ENCODE assay signal across 1 cellular context in genomic region chr12:13210022-13210539, GRCh38.
TF ChIP-seq lines count a peak whose summit lies in the region.

No MANE protein-coding gene starts in this region.

TF ChIP-seq in H1, 55 proteins besides CTCF, POLR2A, EP300 and RAD21:
- TF ChIP-seq JUN (IDR thresholded peaks at IDR 0.05; ENCODE audit: low read depth, low read length) (no peak), ASH2L (IDR thresholded peaks at IDR 0.05; ENCODE audit: low read length) (no peak), JUND (IDR thresholded peaks at IDR 0.05; ENCODE audit: low read length) (no peak), RBBP5 (IDR thresholded peaks at IDR 0.05; ENCODE audit: borderline replicate concordance, low read depth, low read length) (no peak), SIX5 (IDR thresholded peaks at IDR 0.05; ENCODE audit: low read depth, low read length) (no peak), HDAC6 (IDR thresholded peaks at IDR 0.05; ENCODE audit: low read depth, low read length) (no peak), SUZ12 (IDR thresholded peaks at IDR 0.05; ENCODE audit: low read length) (no peak), USF2 (IDR thresholded peaks at IDR 0.05; ENCODE audit: low read length) (no peak), CHD7 (IDR thresholded peaks at IDR 0.05; ENCODE audit: insufficient replicate concordance, low read length) (no peak), SRF (IDR thresholded peaks at IDR 0.05; ENCODE audit: low read depth, low read length) (no peak), SIN3A (conservative IDR thresholded peaks at IDR 0.05 in 1 of 2, IDR thresholded peaks at IDR 0.05 in 1 of 2; ENCODE audit: low read depth in 1 of 2, low read length in 2 of 2) (no peak)
